ENCODE assay signal across 8 cellular contexts in genomic region chr11:87036756-87037449, GRCh38. TPM values are rescaled to one million over a fixed set of nuclear protein-coding genes. Genes with fewer than 3 reads are reported as not detected.
A peak's percentile ranks its signal among the peaks of the same experiment; 100 is the strongest.
DNase-seq lines count a peak whose midpoint lies in the region; ATAC-seq, FAIRE-seq and TF ChIP-seq lines count a peak whose summit lies in the region.

No MANE protein-coding gene starts in this region.

- intact Hi-C loops in CD14-positive monocyte (cut with micrococcal nuclease) (no loop called here), right lobe of liver (cut with DNase I) (no loop called here)

- peaks cover 0 to 6% of the 10 kb centered on the region in 2 donors for H3K36me3 Mint-ChIP-seq in CD14-positive monocyte
- peaks cover 22% of the 10 kb centered on the region for H3K36me3 Mint-ChIP-seq in brain

- H3K4me1 ChIP-seq in right lobe of liver = peaks cover 0 to 22% (median 0%) of the 10 kb centered on the region in 4 donors
- peaks cover 4 to 49% (median 18%) of the 10 kb centered on the region in 4 donors for H3K4me1 ChIP-seq in tibial nerve

- peak overlapping the region; percentile 77 to 91 (median 89) for H3K27ac ChIP-seq in right lobe of liver
- peak overlapping the region; percentile 82 to 94 (median 86) for H3K27ac ChIP-seq in tibial nerve

- H3K9me3 Mint-ChIP-seq in CD14-positive monocyte (no peaks in the 10 kb centered on the region), brain (peaks cover 10 to 19% (median 12%) of the 10 kb centered on the region in 5 experiments)

- H3K36me3 ChIP-seq in right lobe of liver (no peaks in the 10 kb centered on the region), tibial nerve (no peaks in the 10 kb centered on the region)

- H3K4me3 ChIP-seq in right lobe of liver (peak overlapping the region; percentile 53 to 75 (median 69)), tibial nerve (peak overlapping the region; percentile 64 to 89 (median 82))

- H3K4me1 Mint-ChIP-seq in CD14-positive monocyte (peaks cover 33% of the 10 kb centered on the region), brain (peaks cover 51% of the 10 kb centered on the region)

- peak overlapping the region; percentile 96 to 97 for H3K4me3 Mint-ChIP-seq in CD14-positive monocyte
- peak overlapping the region; percentile 93 to 98 (median 95) for H3K4me3 Mint-ChIP-seq in brain

- no peak for DNase-seq in CD14-positive monocyte (ENCODE audit: low spot score)
- DNase-seq in HuH-7 (ENCODE audit: low spot score) = peak; percentile 50
- peak in 1 of 3 donors; percentile 26 for DNase-seq in right lobe of liver
- peak in 1 of 2 donors; percentile 6 for DNase-seq in tibial nerve (ENCODE audit: low spot score in 2 of 2)
- DNase-seq in HTR-8/SVneo (ENCODE audit: insufficient read length, low spot score) = no peak
- no peak for DNase-seq in inferior parietal cortex (ENCODE audit: extremely low spot score)

- H3K27ac Mint-ChIP-seq in CD14-positive monocyte = no peak overlapping the region
- peak overlapping the region; percentile 54 to 97 (median 92) for H3K27ac Mint-ChIP-seq in brain

- ATAC-seq in GM19372 (IDR thresholded peaks at IDR 0.05; ENCODE audit: low read depth, unreplicated experiment) (peak; percentile 4), right lobe of liver (peak; percentile 34 to 48 (median 40))

- H3K27me3 Mint-ChIP-seq in CD14-positive monocyte (ENCODE audit: low read depth in 3 of 3) (peaks cover 0 to 12% (median 2%) of the 10 kb centered on the region in 3 donors), brain (peaks cover 4% of the 10 kb centered on the region)

- WGBS in right lobe of liver (ENCODE audit: insufficient coverage, low coverage, low lambda C conversion rate, missing lambda C conversion rate) = 24% methylated on average over 5 of the region's 10 CpGs
- 38 to 39% methylated on average over 10 of the region's 10 CpGs for WGBS in tibial nerve, 2 donors

- no peak for FAIRE-seq in HTR-8/SVneo (lab: Jason Lieb, UNC)

- TF ChIP-seq CTCF in CD14-positive monocyte (IDR thresholded peaks at IDR 0.05) = no peak
- no peak for TF ChIP-seq CTCF in brain (conservative IDR thresholded peaks at IDR 0.05)
- TF ChIP-seq CTCF in right lobe of liver (IDR thresholded peaks at IDR 0.05) = no peak
- no peak for TF ChIP-seq CTCF in tibial nerve (IDR thresholded peaks at IDR 0.05)

- TF ChIP-seq EP300 in tibial nerve (IDR thresholded peaks at IDR 0.05) = no peak

- H3K27me3 ChIP-seq in right lobe of liver (no peaks in the 10 kb centered on the region), tibial nerve (no peaks in the 10 kb centered on the region)

- no peaks in the 10 kb centered on the region for H3K9me3 ChIP-seq in right lobe of liver
- H3K9me3 ChIP-seq in tibial nerve = no peaks in the 10 kb centered on the region

- TF ChIP-seq POLR2A in right lobe of liver (IDR thresholded peaks at IDR 0.05) (no peak), tibial nerve (IDR thresholded peaks at IDR 0.05) (no peak)

RNA-seq across cellular contexts. Expression of gene TMEM135, which starts 0.8 kb away (rescaled TPM):
- polyA plus RNA-seq in CD14-positive monocyte (1 to 10 TPM; 5.9 to 8.4 TPM), brain (ENCODE audit: insufficient read depth, low read depth, low replicate concordance) (5.7 TPM)
- total RNA-seq in right lobe of liver (10 to 100 TPM; 12.2 to 27.9 (median 18.8) TPM), tibial nerve (10 to 100 TPM; 23.2 to 28.5 (median 25.6) TPM)

Comparison
In these comparisons a context has a peak if more than half of its experiments do, and no peak if none do; other contexts are left out.
1. H3K27ac Mint-ChIP-seq: peak in brain (5 of 5); none in CD14-positive monocyte (0 of 7).